ENCODE assay signal across 1 cellular context in genomic region chr1:163796394-163796821, GRCh38.
TF ChIP-seq lines count a peak whose summit lies in the region.

No MANE protein-coding gene starts in this region.

TF ChIP-seq in IMR-90, 13 proteins besides CTCF, POLR2A, EP300 and RAD21 (continued from another document):
- TF ChIP-seq USF2 (IDR thresholded peaks at IDR 0.05; ENCODE audit: low read depth, low read length) (no peak), RCOR1 (IDR thresholded peaks at IDR 0.05; ENCODE audit: insufficient replicate concordance, low read length) (no peak), NFE2L2 (IDR thresholded peaks at IDR 0.05; ENCODE audit: low read depth, low read length) (no peak), SMC3 (IDR thresholded peaks at IDR 0.05; ENCODE audit: low read depth, low read length) (no peak), CHD1 (IDR thresholded peaks at IDR 0.05; ENCODE audit: low read depth, low read length) (no peak)
